ENCODE assay signal across 26 cellular contexts in the genomic region with DNA sequence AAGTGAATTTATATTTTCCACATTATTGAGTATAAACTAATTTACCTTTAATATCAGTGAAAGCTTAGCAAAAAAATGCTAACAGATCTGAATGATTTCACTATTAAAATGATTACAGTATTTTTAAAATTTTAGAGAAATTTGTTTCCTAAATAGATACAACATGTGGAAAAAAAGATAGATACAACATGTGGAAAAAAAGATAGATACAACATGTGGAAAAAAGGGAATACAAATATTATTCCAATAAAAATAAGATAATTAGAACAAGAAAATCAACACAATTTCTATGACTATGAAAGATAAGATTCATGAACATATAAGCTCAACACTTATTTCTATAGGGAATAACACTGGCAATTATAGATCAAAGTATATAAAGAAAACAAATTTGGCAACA.
"Had no signal": no experiment of that assay in that cellular context is flagged by ENCODE, and none has a peak within 500 bp of the region (broad histone marks: within the 10 kb centered on the region; RNA-seq: fewer than 3 reads in every experiment).

No MANE protein-coding gene starts in this region.

- H3K36me3 Mint-ChIP-seq: activated CD4-positive, alpha-beta memory T cell treated with anti-CD3 and anti-CD28 coated beads for 36 hours; activated naive CD4-positive, alpha-beta T cell treated with anti-CD3 and anti-CD28 coated beads, Interleukin-2, amount 50 U/mL, for 24 hours; naive B cell had no signal

- H3K4me1 Mint-ChIP-seq: activated CD4-positive, alpha-beta T cell treated with anti-CD3 and anti-CD28 coated beads, Interleukin-2, amount 10 ng/mL, durations not matched to agents 24 days and 14 days; activated naive CD4-positive, alpha-beta T cell treated with anti-CD3 and anti-CD28 coated beads, Interleukin-2, amount 50 U/mL, for 24 hours; activated naive CD8-positive, alpha-beta T cell treated with anti-CD3 and anti-CD28 coated beads, Interleukin-2, amount 50 U/mL, for 24 hours; activated T-helper 17 cell treated with anti-CD3 and anti-CD28 coated beads, Interleukin-2, amount 50 U/mL, for 72 hours; naive B cell; nephron progenitor cell had no signal

- FAIRE-seq: colon had no signal

- H3K79me2 ChIP-seq: parathyroid adenoma had no signal

- ATAC-seq: activated CD4-positive, CD25-positive, alpha-beta regulatory T cell treated with anti-CD3 and anti-CD28 coated beads, Interleukin-2, amount 50 U/mL, for 24 hours; activated naive CD8-positive, alpha-beta T cell treated with anti-CD3 and anti-CD28 coated beads, Interleukin-2, amount 50 U/mL, for 24 hours; activated T-cell treated with anti-CD3 and anti-CD28 coated beads, Interleukin-2, amount 50 U/mL, for 4 hours; activated T-helper 17 cell treated with anti-CD3 and anti-CD28 coated beads, Interleukin-2, amount 50 U/mL, for 72 hours; esophagus mucosa; left ventricle myocardium superior; psoas muscle; upper lobe of right lung had no signal

- H3K27me3 Mint-ChIP-seq: activated CD4-positive, alpha-beta memory T cell treated with anti-CD3 and anti-CD28 coated beads for 36 hours; activated CD4-positive, alpha-beta T cell treated with anti-CD3 and anti-CD28 coated beads, Interleukin-2, amount 10 ng/mL, durations not matched to agents 24 days and 14 days; activated naive CD4-positive, alpha-beta T cell treated with anti-CD3 and anti-CD28 coated beads, Interleukin-2, amount 50 U/mL, for 24 hours; activated naive CD8-positive, alpha-beta T cell treated with anti-CD3 and anti-CD28 coated beads, Interleukin-2, amount 50 U/mL, for 24 hours; activated T-helper 17 cell treated with anti-CD3 and anti-CD28 coated beads, Interleukin-2, amount 50 U/mL, for 72 hours; naive B cell had no signal

- H3K27me3 ChIP-seq: spleen, suprapubic skin, tibial artery, upper lobe of right lung had no signal

- H3K9ac ChIP-seq: parathyroid adenoma had no signal

- DNase-seq: activated CD4-positive, alpha-beta memory T cell treated with anti-CD3 and anti-CD28 coated beads for 36 hours; activated CD4-positive, alpha-beta T cell treated with anti-CD3 and anti-CD28 coated beads, Interleukin-2, amount 10 ng/mL, durations not matched to agents 24 days and 14 days; activated CD8-positive, alpha-beta memory T cell treated with anti-CD3 and anti-CD28 coated beads, Interleukin-2, amount 50 U/mL, for 4 hours; activated gamma-delta T cell treated with Interleukin-2 at 50 U/mL for 16 hours; activated naive CD8-positive, alpha-beta T cell treated with anti-CD3 and anti-CD28 coated beads, Interleukin-2, amount 50 U/mL, for 24 hours; activated T-cell treated with anti-CD3 and anti-CD28 coated beads, Interleukin-2, amount 50 U/mL, for 4 hours; amygdala; effector memory CD4-positive, alpha-beta T cell; left ventricle myocardium superior; naive B cell; nephron progenitor cell; psoas muscle; spleen; stimulated activated naive CD4-positive, alpha-beta T cell; T1000; tibial artery; upper lobe of right lung; WERI-Rb-1 had no signal

- H3K9me3 ChIP-seq: psoas muscle, spleen, suprapubic skin, tibial artery, upper lobe of right lung had no signal

- H3K27ac Mint-ChIP-seq: activated CD4-positive, alpha-beta memory T cell treated with anti-CD3 and anti-CD28 coated beads for 36 hours; activated CD4-positive, alpha-beta T cell treated with anti-CD3 and anti-CD28 coated beads, Interleukin-2, amount 10 ng/mL, durations not matched to agents 24 days and 14 days; activated naive CD4-positive, alpha-beta T cell treated with anti-CD3 and anti-CD28 coated beads, Interleukin-2, amount 50 U/mL, for 24 hours; activated naive CD8-positive, alpha-beta T cell treated with anti-CD3 and anti-CD28 coated beads, Interleukin-2, amount 50 U/mL, for 24 hours; activated T-helper 17 cell treated with anti-CD3 and anti-CD28 coated beads, Interleukin-2, amount 50 U/mL, for 72 hours; naive B cell; nephron progenitor cell; T-helper 1 cell treated with Interleukin-12 subunit alpha and Interleukin-12 subunit beta and Interleukin-4 antibody, amounts not matched to agents 30 μg/mL and 1 μg/mL, for 36 hours had no signal

- H2AFZ ChIP-seq: parathyroid adenoma had no signal

- H3K4me1 ChIP-seq: parathyroid adenoma, psoas muscle, spleen, suprapubic skin, tibial artery, upper lobe of right lung had no signal

- H3K27ac ChIP-seq: parathyroid adenoma, psoas muscle, spleen, suprapubic skin, tibial artery, upper lobe of right lung, WERI-Rb-1 had no signal

- H3K4me3 ChIP-seq: psoas muscle, spleen, suprapubic skin, tibial artery, upper lobe of right lung had no signal

- H3K36me3 ChIP-seq: spleen, suprapubic skin, tibial artery, upper lobe of right lung, WERI-Rb-1 had no signal

- H3K9me3 Mint-ChIP-seq: activated CD4-positive, alpha-beta T cell treated with anti-CD3 and anti-CD28 coated beads, Interleukin-2, amount 10 ng/mL, durations not matched to agents 24 days and 14 days; nephron progenitor cell; T-helper 1 cell treated with Interleukin-12 subunit alpha and Interleukin-12 subunit beta and Interleukin-4 antibody, amounts not matched to agents 30 μg/mL and 1 μg/mL, for 36 hours had no signal

- H3K4me3 Mint-ChIP-seq: activated CD4-positive, alpha-beta memory T cell treated with anti-CD3 and anti-CD28 coated beads for 36 hours; activated CD4-positive, alpha-beta T cell treated with anti-CD3 and anti-CD28 coated beads, Interleukin-2, amount 10 ng/mL, durations not matched to agents 24 days and 14 days; activated naive CD4-positive, alpha-beta T cell treated with anti-CD3 and anti-CD28 coated beads, Interleukin-2, amount 50 U/mL, for 24 hours; activated naive CD8-positive, alpha-beta T cell treated with anti-CD3 and anti-CD28 coated beads, Interleukin-2, amount 50 U/mL, for 24 hours; activated T-cell treated with anti-CD3 and anti-CD28 coated beads, Interleukin-2, amount 50 U/mL, for 4 hours; activated T-helper 17 cell treated with anti-CD3 and anti-CD28 coated beads, Interleukin-2, amount 50 U/mL, for 72 hours; naive B cell; nephron progenitor cell; T-helper 1 cell treated with Interleukin-12 subunit alpha and Interleukin-12 subunit beta and Interleukin-4 antibody, amounts not matched to agents 30 μg/mL and 1 μg/mL, for 36 hours had no signal
